Comparison of ENCODE assay signal across 1 cellular context in genomic region chr4:17544205-17544604, GRCh38.
TF ChIP-seq lines count a peak whose summit lies in the region.

No MANE protein-coding gene starts in this region.

TF ChIP-seq in IMR-90, 13 proteins besides CTCF, POLR2A, EP300 and RAD21:
- TF ChIP-seq RCOR1 (IDR thresholded peaks at IDR 0.05; ENCODE audit: insufficient replicate concordance, low read length) = no peak
- TF ChIP-seq BHLHE40 (IDR thresholded peaks at IDR 0.05; ENCODE audit: low read depth, low read length) = no peak
- no peak for TF ChIP-seq USF2 (IDR thresholded peaks at IDR 0.05; ENCODE audit: low read depth, low read length)
- no peak for TF ChIP-seq NFE2L2 (IDR thresholded peaks at IDR 0.05; ENCODE audit: low read depth, low read length)
- no peak for TF ChIP-seq CEBPB (IDR thresholded peaks at IDR 0.05; ENCODE audit: low read depth, low read length)
- TF ChIP-seq MAZ (IDR thresholded peaks at IDR 0.05; ENCODE audit: borderline replicate concordance, low read depth, low read length) = no peak
- TF ChIP-seq SMC3 (IDR thresholded peaks at IDR 0.05; ENCODE audit: low read depth, low read length) = no peak
- no peak for TF ChIP-seq MXI1 (IDR thresholded peaks at IDR 0.05; ENCODE audit: borderline replicate concordance, low read depth, low read length)
- no peak for TF ChIP-seq RFX5 (IDR thresholded peaks at IDR 0.05; ENCODE audit: low read depth, low read length)
- TF ChIP-seq MAFK (IDR thresholded peaks at IDR 0.05; ENCODE audit: low read depth, low read length) = no peak
- TF ChIP-seq CHD1 (IDR thresholded peaks at IDR 0.05; ENCODE audit: low read depth, low read length) = no peak
- no peak for TF ChIP-seq ELK1 (IDR thresholded peaks at IDR 0.05; ENCODE audit: borderline replicate concordance, low read depth, low read length)
- TF ChIP-seq FOS (IDR thresholded peaks at IDR 0.05; ENCODE audit: low read depth, low read length) = no peak
